ENCODE assay signal across 8 cellular contexts in the genomic region with DNA sequence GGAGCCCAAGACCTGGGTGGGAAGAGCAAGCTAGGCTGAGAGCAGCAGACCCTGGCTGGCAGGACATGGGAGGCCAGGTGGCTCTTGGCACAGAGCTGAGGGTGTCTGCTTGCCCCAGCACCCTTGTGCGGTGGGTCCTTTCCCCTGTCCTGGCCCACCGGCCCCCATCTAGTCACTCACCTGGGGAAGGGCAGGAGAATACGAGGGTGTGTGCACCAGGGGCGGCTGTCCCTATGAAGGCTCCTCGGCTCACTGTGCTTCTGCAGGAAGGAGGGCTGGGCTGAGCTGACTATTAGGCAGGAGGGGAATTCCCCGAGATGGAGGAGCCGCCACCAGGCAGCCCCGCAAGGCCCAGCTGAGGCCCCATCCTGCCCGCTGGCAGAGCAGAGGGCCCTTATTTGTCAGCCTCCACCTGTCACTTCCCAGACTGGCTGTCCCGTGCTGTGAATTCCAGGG. TPM values are rescaled to one million over a fixed set of nuclear protein-coding genes. Genes with fewer than 3 reads are reported as not detected.
DNase-seq lines count a peak whose midpoint lies in the region; ATAC-seq and TF ChIP-seq lines count a peak whose summit lies in the region.

No MANE protein-coding gene starts in this region.

- H3K27ac ChIP-seq in OCI-LY3 (ENCODE audit: low read length) (peak overlapping the region; percentile 64), gastrocnemius medialis (peak overlapping the region in 3 of 4 donors; percentile 63 to 75 (median 68)), WERI-Rb-1 (no peak overlapping the region)

- no peaks in the 10 kb centered on the region for H3K9me3 ChIP-seq in OCI-LY3 (ENCODE audit: insufficient read depth, low read length)
- H3K9me3 ChIP-seq in gastrocnemius medialis, result no peaks in the 10 kb centered on the region
- no peaks in the 10 kb centered on the region for H3K9me3 ChIP-seq in WERI-Rb-1 (ENCODE audit: severe bottlenecking)

- H3K4me2 ChIP-seq in OCI-LY3 (ENCODE audit: low read length), result peak overlapping the region; percentile 96

- peaks cover 46% of the 10 kb centered on the region for H3K79me2 ChIP-seq in OCI-LY3 (ENCODE audit: low read length)

- in situ Hi-C loops in gastrocnemius medialis (cut with MboI; ENCODE audit: low sequenced_read_pairs in 4 of 4), result no loop called here

- peaks cover 6% of the 10 kb centered on the region for H3K36me3 ChIP-seq in OCI-LY3 (replicated peaks; ENCODE audit: low read depth, low read length)
- no peaks in the 10 kb centered on the region for H3K36me3 ChIP-seq in gastrocnemius medialis
- no peaks in the 10 kb centered on the region for H3K36me3 ChIP-seq in WERI-Rb-1

- ATAC-seq in GM21576 (IDR thresholded peaks at IDR 0.05; ENCODE audit: unreplicated experiment) (peak; percentile 69), gastrocnemius medialis (no peak)

- H4K20me1 ChIP-seq in OCI-LY3 (ENCODE audit: insufficient read depth, low read length), result no peaks in the 10 kb centered on the region

- peak; percentile 49 for DNase-seq in activated gamma-delta T cell treated with Interleukin-2 at 50 U/mL for 16 hours
- no peak for DNase-seq in gastrocnemius medialis
- DNase-seq in NCI-H1092 treated with DMSO at 0.1 percent for 48 hours (lab: John Stamatoyannopoulos, UW), result no peak
- no peak for DNase-seq in NCI-H2029 (lab: John Stamatoyannopoulos, UW)
- DNase-seq in WERI-Rb-1, result no peak

- peak overlapping the region; percentile 88 for H3K9ac ChIP-seq in OCI-LY3 (ENCODE audit: low read length)

- TF ChIP-seq POLR2A in gastrocnemius medialis (IDR thresholded peaks at IDR 0.05), result no peak

- intact Hi-C loops in gastrocnemius medialis (cut with DNase I; ENCODE audit: low total_unique reads), result no loop called here

- peaks cover 52% of the 10 kb centered on the region for H3K4me1 ChIP-seq in OCI-LY3 (ENCODE audit: low read length)
- H3K4me1 ChIP-seq in gastrocnemius medialis, result peaks cover 33 to 41% of the 10 kb centered on the region in 2 donors

- H3K27me3 ChIP-seq in OCI-LY3 (ENCODE audit: low read depth, low read length) (peaks cover 4% of the 10 kb centered on the region; the same call in 1 of the 2 replicates), gastrocnemius medialis (no peaks in the 10 kb centered on the region), WERI-Rb-1 (ENCODE audit: insufficient read depth, low read depth, severe bottlenecking) (no peaks in the 10 kb centered on the region)

- H2AFZ ChIP-seq in OCI-LY3 (ENCODE audit: low read depth, low read length), result peak overlapping the region; percentile 53; the same call in 1 of the 2 replicates

- no peak for TF ChIP-seq CTCF in OCI-LY3 (IDR thresholded peaks at IDR 0.05; ENCODE audit: low read depth, low read length)
- no peak for TF ChIP-seq CTCF in gastrocnemius medialis (IDR thresholded peaks at IDR 0.05 in 4 of 5, conservative IDR thresholded peaks at IDR 0.05 in 1 of 5)
- no peak for TF ChIP-seq CTCF in WERI-Rb-1 (IDR thresholded peaks at IDR 0.05; ENCODE audit: low read depth, low read length)

- H3K4me3 ChIP-seq in GM08714 (ENCODE audit: low read length), result peak overlapping the region; percentile 92
- H3K4me3 ChIP-seq in OCI-LY3 (ENCODE audit: low read length), result peak overlapping the region; percentile 90
- no peak overlapping the region for H3K4me3 ChIP-seq in gastrocnemius medialis
- no peak overlapping the region for H3K4me3 ChIP-seq in WERI-Rb-1 (ENCODE audit: low read depth, low read length)

RNA-seq across cellular contexts. Expression of a gene that starts 6.1 kb away (rescaled TPM):
- total RNA-seq in gastrocnemius medialis, result 100 to 1,000 TPM; 112 to 228 (median 188) TPM

Comparison
In these comparisons a context has a peak if more than half of its experiments do, and no peak if none do; other contexts are left out.
1. H3K4me3 ChIP-seq: peak in GM08714 (single experiment) and OCI-LY3 (single experiment); none in gastrocnemius medialis (0 of 4) and WERI-Rb-1 (single experiment).